8 cellular contexts compared by ENCODE assay signal in the genomic region with DNA sequence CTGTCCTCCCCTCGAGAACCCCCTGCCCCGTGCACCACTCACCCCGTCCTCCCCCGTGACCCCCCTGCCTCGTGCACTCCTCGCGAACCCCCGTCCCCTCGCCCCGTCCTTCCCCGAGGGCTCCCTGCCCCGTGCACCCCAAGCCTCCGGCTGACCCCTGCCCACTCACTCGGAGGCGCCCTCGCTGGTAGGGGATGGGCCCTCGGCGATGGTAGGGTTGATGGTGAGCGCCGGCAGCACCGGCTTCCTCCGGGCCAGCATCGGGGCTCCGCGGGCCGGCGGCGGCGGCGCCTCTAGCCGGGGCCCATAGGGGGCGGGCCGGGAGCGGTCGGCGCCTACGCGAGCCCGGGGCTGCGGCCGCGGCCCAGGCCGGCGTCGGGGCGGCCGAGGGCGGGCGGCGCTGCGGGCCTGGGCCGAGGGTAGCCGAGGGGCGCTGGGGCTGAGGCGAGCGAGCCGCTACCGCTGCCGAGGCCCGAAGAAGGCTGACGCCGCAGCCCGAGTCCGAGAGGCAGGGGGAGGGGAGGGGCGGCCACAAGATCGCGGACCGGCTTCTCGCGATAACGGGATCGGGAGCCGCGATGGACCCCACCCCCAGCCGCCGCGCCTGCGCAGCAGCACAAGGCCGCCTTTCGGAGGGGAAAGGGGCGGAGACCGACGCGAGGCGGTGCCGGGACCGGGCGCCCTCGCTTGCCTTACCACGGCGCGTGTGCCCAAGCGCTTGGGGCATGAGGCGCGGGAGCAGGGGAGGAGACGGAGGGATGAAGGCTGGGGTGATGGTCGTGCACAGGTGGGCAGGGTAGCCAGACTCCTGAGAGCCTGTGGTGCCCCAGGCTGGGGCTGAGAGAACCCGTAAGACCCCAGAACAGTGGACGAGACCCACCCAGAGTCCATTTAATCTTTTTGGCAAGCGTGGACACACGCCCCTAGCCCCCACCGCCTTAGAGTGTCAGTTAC. TPM values are rescaled to one million over a fixed set of nuclear protein-coding genes. Genes with fewer than 3 reads are reported as not detected.
DNase-seq lines count a peak whose midpoint lies in the region; ATAC-seq and TF ChIP-seq lines count a peak whose summit lies in the region.

Gene MAP2K2, minus strand, starts transcription at position 508 of the 954 bp plus-strand sequence. Its CDS starts 247 bp downstream, at position 261.

- intact Hi-C loops in T-helper 1 cell treated with Interleukin-12 subunit alpha and Interleukin-12 subunit beta and Interleukin-4 antibody, amounts not matched to agents 30 ng/mL and 1 ng/mL, for 36 hours (cut with micrococcal nuclease): loop anchor here (1.0 to 5.0 kb wide), 10 partner anchors 9 to 598 kb away; partner anchors contain the start of genes ANKRD24, APBA3, DPP9 and EEF2
- intact Hi-C loops in heart right ventricle (cut with DNase I) (loop anchor here in 2 of 10 donors (5.0 kb wide), 3 partner anchors 47 to 137 kb away; partner anchors contain the start of genes EEF2 (in 1 of the 2) and PIAS4 (in 1 of the 2)), posterior vena cava (cut with DNase I) (no loop called here)

- peaks cover 6 to 33% (median 23%) of the 10 kb centered on the region in 9 donors for H3K4me1 ChIP-seq in heart right ventricle
- peaks cover 14 to 32% (median 23%) of the 10 kb centered on the region in 4 donors for H3K4me1 ChIP-seq in upper lobe of left lung

- H3K36me3 ChIP-seq in heart right ventricle: peaks cover 0 to 18% (median 0%) of the 10 kb centered on the region in 9 donors
- H3K36me3 ChIP-seq in upper lobe of left lung: peaks cover 0 to 9% (median 4%) of the 10 kb centered on the region in 4 donors

- H3K4me3 ChIP-seq in heart right ventricle (peak within 1 kb of the TSS; percentile 60 to 88 (median 68)), upper lobe of left lung (peak within 1 kb of the TSS; percentile 70 to 96 (median 90))

- H3K27me3 ChIP-seq in heart right ventricle (no peaks in the 10 kb centered on the region), upper lobe of left lung (no peaks in the 10 kb centered on the region)

- H3K9me3 ChIP-seq in heart right ventricle (no peaks in the 10 kb centered on the region), upper lobe of left lung (no peaks in the 10 kb centered on the region)

- 1 to 2% methylated on average over 90 to 102 of the region's 102 CpGs for WGBS in heart right ventricle, 2 donors
- WGBS in upper lobe of left lung, 2 donors: 0 to 1% methylated on average over 7 to 35 of the region's 102 CpGs

- DNase-seq in GM10266 (ENCODE audit: extremely low spot score) (peak; percentile 98), NCI-H146 (lab: John Stamatoyannopoulos, UW) (peak; percentile 89), amniotic epithelial cell (ENCODE audit: low read depth) (peak; percentile 76), heart right ventricle (peak; percentile 95 to 98), posterior vena cava (ENCODE audit: low spot score) (peak; percentile 99), upper lobe of left lung (peak; percentile 94 to 99)

- TF ChIP-seq CTCF in GM10266 (IDR thresholded peaks at IDR 0.05; ENCODE audit: control insufficient read depth, insufficient read depth, low read depth, missing control alignments) (peak; percentile 18), heart right ventricle (IDR thresholded peaks at IDR 0.05) (peak in 1 of 9 donors; percentile 16), upper lobe of left lung (IDR thresholded peaks at IDR 0.05) (peak in 3 of 6 experiments; percentile 45 to 57 (median 55))

- peak; percentile 92 for ATAC-seq in HG02642 (IDR thresholded peaks at IDR 0.05; ENCODE audit: poor library complexity, unreplicated experiment)
- ATAC-seq in heart right ventricle: peak; percentile 96 to 99 (median 99)
- peak; percentile 95 to 98 for ATAC-seq in upper lobe of left lung (ENCODE audit: low FRiP score in 2 of 2)

- no peak for TF ChIP-seq EP300 in upper lobe of left lung (IDR thresholded peaks at IDR 0.05)

- peak within 1 kb of the TSS; percentile 33 to 91 (median 74) for H3K27ac ChIP-seq in heart right ventricle
- peak within 1 kb of the TSS; percentile 61 to 92 (median 76) for H3K27ac ChIP-seq in upper lobe of left lung

- peak in 2 of 4 donors; percentile 76 to 80 for TF ChIP-seq POLR2A in upper lobe of left lung (IDR thresholded peaks at IDR 0.05)

RNA-seq across cellular contexts. Expression of gene MAP2K2, which starts in this region (rescaled TPM):
- 144 and 156 TPM in 2 replicates for total RNA-seq in T-helper 1 cell treated with Interleukin-12 subunit alpha and Interleukin-12 subunit beta and Interleukin-4 antibody, amounts not matched to agents 30 ng/mL and 1 ng/mL, for 36 hours
- total RNA-seq in heart right ventricle: 100 to 1,000 TPM in 5 of 10 donors, 10 to 100 TPM in 5; 91.5 to 155 (median 101) TPM
- 100 to 1,000 TPM; 163 to 288 TPM for polyA plus RNA-seq in heart right ventricle
- total RNA-seq in posterior vena cava: 10 to 100 TPM; 82.8 to 88.4 TPM
- 100 to 1,000 TPM in 5 of 6 donors, 10 to 100 TPM in 1; 86.8 to 170 (median 134) TPM for total RNA-seq in upper lobe of left lung

Comparison
In these comparisons a context has a peak if more than half of its experiments do, and no peak if none do; other contexts are left out.
1. Peak in every context shown above with its lines: DNase-seq, ATAC-seq, H3K4me3 ChIP-seq and H3K27ac ChIP-seq.